26 cellular contexts compared by ENCODE assay signal in genomic region chr13:31955745-31956144, GRCh38.
"Had no signal": no experiment of that assay in that cellular context is flagged by ENCODE, and none has a peak within 500 bp of the region (broad histone marks: within the 10 kb centered on the region; RNA-seq: fewer than 3 reads in every experiment).

No MANE protein-coding gene starts in this region.

- H3K36me3 Mint-ChIP-seq: activated CD8-positive, alpha-beta memory T cell treated with anti-CD3 and anti-CD28 coated beads, Interleukin-2, amount 10 ng/mL, durations not matched to agents 7 days and 5 days had no signal

- H3K27ac Mint-ChIP-seq: activated CD4-positive, alpha-beta memory T cell treated with anti-CD3 and anti-CD28 coated beads, Interleukin-2, amount 10 ng/mL, durations not matched to agents 7 days and 5 days; activated CD8-positive, alpha-beta memory T cell treated with anti-CD3 and anti-CD28 coated beads, Interleukin-2, amount 10 ng/mL, durations not matched to agents 7 days and 5 days; activated T-helper 2 cell treated with anti-CD3 and anti-CD28 coated beads, Interferon-gamma antibody, Interleukin-2, Interleukin-4, amounts not matched to agents 10 μg/mL and 5 μg/mL and 100 μg/mL, durations not matched to agents 14 hours and 24 hours and 36 hours; endodermal cell; nephron progenitor cell had no signal

- H3K27me3 ChIP-seq: brain microvascular endothelial cell, spleen, tibial artery had no signal

- H3K4me1 Mint-ChIP-seq: nephron progenitor cell had no signal

- H3K9me3 Mint-ChIP-seq: activated CD4-positive, alpha-beta memory T cell treated with anti-CD3 and anti-CD28 coated beads, Interleukin-2, amount 10 ng/mL, durations not matched to agents 7 days and 5 days had no signal

- DNase-seq: activated CD4-positive, alpha-beta memory T cell treated with anti-CD3 and anti-CD28 coated beads, Interleukin-2, amount 10 ng/mL, durations not matched to agents 7 days and 5 days; activated CD4-positive, alpha-beta T cell treated with anti-CD3 and anti-CD28 coated beads for 48 hours; activated CD4-positive, CD25-positive, alpha-beta regulatory T cell; activated CD8-positive, alpha-beta memory T cell treated with anti-CD3 and anti-CD28 coated beads, Interleukin-2, amount 10 ng/mL, durations not matched to agents 7 days and 5 days; activated naive CD4-positive, alpha-beta T cell treated with Interleukin-2 at 50 U/mL for 16 hours; aorta; brain microvascular endothelial cell; central memory CD4-positive, alpha-beta T cell; endodermal cell; foreskin melanocyte; head of caudate nucleus; kidney; midbrain; nephron progenitor cell; retina; spleen; stimulated activated CD8-positive, alpha-beta memory T cell treated with anti-CD3 and anti-CD28 coated beads, Interleukin-4, amount 100 ng/mL, for 48 hours; stimulated activated naive CD4-positive, alpha-beta T cell treated with Interleukin-2 at 50 U/mL for 16 hours; substantia nigra; tibial artery had no signal

- ATAC-seq: activated CD8-positive, alpha-beta memory T cell treated with anti-CD3 and anti-CD28 coated beads, Interleukin-2, amount 10 ng/mL, durations not matched to agents 7 days and 5 days; left lobe of liver had no signal

- H3K36me3 ChIP-seq: brain microvascular endothelial cell had no signal

- H3K4me3 Mint-ChIP-seq: activated CD4-positive, alpha-beta memory T cell treated with anti-CD3 and anti-CD28 coated beads, Interleukin-2, amount 10 ng/mL, durations not matched to agents 7 days and 5 days; activated CD8-positive, alpha-beta memory T cell treated with anti-CD3 and anti-CD28 coated beads, Interleukin-2, amount 10 ng/mL, durations not matched to agents 7 days and 5 days; endodermal cell; nephron progenitor cell had no signal

- H3K4me3 ChIP-seq: lung, spleen, tibial artery had no signal

- H3K27me3 Mint-ChIP-seq: activated CD8-positive, alpha-beta memory T cell treated with anti-CD3 and anti-CD28 coated beads, Interleukin-2, amount 10 ng/mL, durations not matched to agents 7 days and 5 days had no signal

- H3K9me3 ChIP-seq: tibial artery had no signal

- H3K27ac ChIP-seq: brain microvascular endothelial cell, epithelial cell of prostate, spleen, tibial artery had no signal

- FAIRE-seq: colon, kidney, urothelium cell line had no signal
